In genomic region chr19:49592486-49593232, GRCh38 we compare ENCODE assay signal across 8 cellular contexts. TPM values are rescaled to one million over a fixed set of nuclear protein-coding genes. Genes with fewer than 3 reads are reported as not detected.
A peak's percentile ranks its signal among the peaks of the same experiment; 100 is the strongest.
DNase-seq lines count a peak whose midpoint lies in the region; ATAC-seq, FAIRE-seq and TF ChIP-seq lines count a peak whose summit lies in the region.

No MANE protein-coding gene starts in this region.

- H3K36me3 Mint-ChIP-seq in T-helper 1 cell treated with Interleukin-12 subunit alpha and Interleukin-12 subunit beta and Interleukin-4 antibody, amounts not matched to agents 30 μg/mL and 1 μg/mL, for 36 hours (ENCODE audit: low read depth), result peaks cover 9% of the 10 kb centered on the region

- H2AFZ ChIP-seq in ACC112 (ENCODE audit: low read length, unreplicated experiment) (no peak overlapping the region), neuron (ENCODE audit: low read depth, low read length) (no peak overlapping the region)

- ATAC-seq in GM19035 (IDR thresholded peaks at IDR 0.05; ENCODE audit: unreplicated experiment), result no peak

- H3K27ac Mint-ChIP-seq in T-helper 1 cell treated with Interleukin-12 subunit alpha and Interleukin-12 subunit beta and Interleukin-4 antibody, amounts not matched to agents 30 μg/mL and 1 μg/mL, for 36 hours, result peak overlapping the region; percentile 86

- H3K4me1 ChIP-seq in ACC112 (ENCODE audit: control insufficient read depth, insufficient read depth, low read length, unreplicated experiment) (no peaks in the 10 kb centered on the region), neuron (ENCODE audit: insufficient read depth, low read length) (peaks cover 24% of the 10 kb centered on the region)

- peak; percentile 51 for FAIRE-seq in GM19239 (lab: Jason Lieb, UNC)

- H3K27me3 ChIP-seq in ACC112 (ENCODE audit: insufficient read depth, low read length), result no peaks in the 10 kb centered on the region
- no peaks in the 10 kb centered on the region for H3K27me3 ChIP-seq in neuron (ENCODE audit: insufficient read depth, low read length)

- H3K27me3 Mint-ChIP-seq in T-helper 1 cell treated with Interleukin-12 subunit alpha and Interleukin-12 subunit beta and Interleukin-4 antibody, amounts not matched to agents 30 μg/mL and 1 μg/mL, for 36 hours (ENCODE audit: low read depth), result peaks cover 8% of the 10 kb centered on the region

- H3K4me3 ChIP-seq in ACC112 (ENCODE audit: low read depth, low read length), result peak overlapping the region; percentile 82
- H3K4me3 ChIP-seq in epithelial cell of esophagus (ENCODE audit: low read length), result peak overlapping the region; percentile 70
- peak overlapping the region; percentile 100 for H3K4me3 ChIP-seq in neuron (ENCODE audit: low read length)

- H3K4me1 Mint-ChIP-seq in T-helper 1 cell treated with Interleukin-12 subunit alpha and Interleukin-12 subunit beta and Interleukin-4 antibody, amounts not matched to agents 30 μg/mL and 1 μg/mL, for 36 hours (ENCODE audit: low read depth), result peaks cover 38% of the 10 kb centered on the region

- H3K4me3 Mint-ChIP-seq in T-helper 1 cell treated with Interleukin-12 subunit alpha and Interleukin-12 subunit beta and Interleukin-4 antibody, amounts not matched to agents 30 μg/mL and 1 μg/mL, for 36 hours, result peak overlapping the region; percentile 87

- H3K9me3 Mint-ChIP-seq in T-helper 1 cell treated with Interleukin-12 subunit alpha and Interleukin-12 subunit beta and Interleukin-4 antibody, amounts not matched to agents 30 μg/mL and 1 μg/mL, for 36 hours, result no peaks in the 10 kb centered on the region

- H3K9me3 ChIP-seq in neuron (ENCODE audit: low read length), result no peaks in the 10 kb centered on the region

- TF ChIP-seq CTCF in epithelial cell of esophagus (IDR thresholded peaks at IDR 0.05; ENCODE audit: insufficient read depth, low read depth, low read length, missing control alignments), result no peak

- no peaks in the 10 kb centered on the region for H3K36me3 ChIP-seq in ACC112 (ENCODE audit: insufficient read depth, low read length)
- peaks cover 25% of the 10 kb centered on the region for H3K36me3 ChIP-seq in neuron (ENCODE audit: insufficient read depth, low read length)

- DNase-seq in GM19239 (ENCODE audit: insufficient read length, low spot score), result no peak
- peak; percentile 80 for DNase-seq in epithelial cell of esophagus (ENCODE audit: low read depth)
- DNase-seq in H4 (ENCODE audit: low spot score), result no peak
- no peak for DNase-seq in GM19238 (ENCODE audit: insufficient read length, low spot score)

- H3K79me2 ChIP-seq in ACC112 (ENCODE audit: control insufficient read depth, insufficient read depth, low read length, unreplicated experiment), result peaks cover 16% of the 10 kb centered on the region

- H3K27ac ChIP-seq in ACC112 (ENCODE audit: low read depth, low read length), result peak overlapping the region; percentile 16; the same call in 1 of the 2 replicates

RNA-seq across cellular contexts. Expression of gene PRR12, which starts 1.7 kb away (rescaled TPM):
- 0.99 and 1.0 TPM in 2 replicates for total RNA-seq in H4 (2014; rRNA removed; shearing (Covaris generic))

RNA-seq across cellular contexts. Expression of gene PRRG2, which starts 11.5 kb away (rescaled TPM):
- total RNA-seq in H4 (2014; rRNA removed; shearing (Covaris generic)), result 0.56 TPM in 1 of 2 replicates, not detected in the other

RNA-seq across cellular contexts. Expression of gene NOSIP, which starts 12.3 kb away (rescaled TPM):
- 95.7 and 114 TPM in 2 replicates for total RNA-seq in H4 (2014; rRNA removed; shearing (Covaris generic))

RNA-seq across cellular contexts. Expression of gene RRAS, which starts 47.3 kb away (rescaled TPM):
- 21.5 and 22.7 TPM in 2 replicates for total RNA-seq in H4 (2014; rRNA removed; shearing (Covaris generic))

RNA-seq across cellular contexts. Expression of gene SCAF1, which starts 49.4 kb away (rescaled TPM):
- 13.9 and 17.5 TPM in 2 replicates for total RNA-seq in H4 (2014; rRNA removed; shearing (Covaris generic))
